1 cellular context compared by ENCODE assay signal in genomic region chr10:3835770-3836169, GRCh38.
A peak's percentile ranks its signal among the peaks of the same experiment; 100 is the strongest.
TF ChIP-seq lines count a peak whose summit lies in the region.

No MANE protein-coding gene starts in this region.

TF ChIP-seq in GM12878, 131 proteins besides CTCF, POLR2A, EP300 and RAD21 (continued from another document):
- TF ChIP-seq, protein P1, sequence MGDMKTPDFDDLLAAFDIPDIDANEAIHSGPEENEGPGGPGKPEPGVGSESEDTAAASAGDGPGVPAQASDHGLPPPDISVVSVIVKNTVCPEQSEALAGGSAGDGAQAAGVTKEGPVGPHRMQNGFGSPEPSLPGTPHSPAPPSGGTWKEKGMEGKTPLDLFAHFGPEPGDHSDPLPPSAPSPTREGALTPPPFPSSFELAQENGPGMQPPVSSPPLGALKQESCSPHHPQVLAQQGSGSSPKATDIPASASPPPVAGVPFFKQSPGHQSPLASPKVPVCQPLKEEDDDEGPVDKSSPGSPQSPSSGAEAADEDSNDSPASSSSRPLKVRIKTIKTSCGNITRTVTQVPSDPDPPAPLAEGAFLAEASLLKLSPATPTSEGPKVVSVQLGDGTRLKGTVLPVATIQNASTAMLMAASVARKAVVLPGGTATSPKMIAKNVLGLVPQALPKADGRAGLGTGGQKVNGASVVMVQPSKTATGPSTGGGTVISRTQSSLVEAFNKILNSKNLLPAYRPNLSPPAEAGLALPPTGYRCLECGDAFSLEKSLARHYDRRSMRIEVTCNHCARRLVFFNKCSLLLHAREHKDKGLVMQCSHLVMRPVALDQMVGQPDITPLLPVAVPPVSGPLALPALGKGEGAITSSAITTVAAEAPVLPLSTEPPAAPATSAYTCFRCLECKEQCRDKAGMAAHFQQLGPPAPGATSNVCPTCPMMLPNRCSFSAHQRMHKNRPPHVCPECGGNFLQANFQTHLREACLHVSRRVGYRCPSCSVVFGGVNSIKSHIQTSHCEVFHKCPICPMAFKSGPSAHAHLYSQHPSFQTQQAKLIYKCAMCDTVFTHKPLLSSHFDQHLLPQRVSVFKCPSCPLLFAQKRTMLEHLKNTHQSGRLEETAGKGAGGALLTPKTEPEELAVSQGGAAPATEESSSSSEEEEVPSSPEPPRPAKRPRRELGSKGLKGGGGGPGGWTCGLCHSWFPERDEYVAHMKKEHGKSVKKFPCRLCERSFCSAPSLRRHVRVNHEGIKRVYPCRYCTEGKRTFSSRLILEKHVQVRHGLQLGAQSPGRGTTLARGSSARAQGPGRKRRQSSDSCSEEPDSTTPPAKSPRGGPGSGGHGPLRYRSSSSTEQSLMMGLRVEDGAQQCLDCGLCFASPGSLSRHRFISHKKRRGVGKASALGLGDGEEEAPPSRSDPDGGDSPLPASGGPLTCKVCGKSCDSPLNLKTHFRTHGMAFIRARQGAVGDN (IDR thresholded peaks at IDR 0.05) = peak; percentile 33; the same call in 1 of the 2 replicates
- TF ChIP-seq MLLT1 (IDR thresholded peaks at IDR 0.05) (peak; percentile 59), ZBTB40 (IDR thresholded peaks at IDR 0.05; ENCODE audit: borderline replicate concordance) (0 out of 2 replicates have a peak, but pooled peaks have one; percentile 26), TBL1XR1 (IDR thresholded peaks at IDR 0.05; ENCODE audit: low read depth, low read length) (0 out of 2 replicates have a peak, but pooled peaks have one; percentile 40), IKZF2 (IDR thresholded peaks at IDR 0.05) (peak in 1 of 2 experiments; percentile 61; a peak in 2 of 4 replicates), SPI1 (IDR thresholded peaks at IDR 0.05; ENCODE audit: borderline replicate concordance, insufficient read depth, low read depth, low read length) (0 out of 2 replicates have a peak, but pooled peaks have one; percentile 22), RCOR1 (conservative IDR thresholded peaks at IDR 0.05; ENCODE audit: low read depth, low read length) (no peak), POLR2AphosphoS5 (IDR thresholded peaks at IDR 0.05; ENCODE audit: low read length) (no peak; the same call in 1 of the 2 replicates), CREM (IDR thresholded peaks at IDR 0.05; ENCODE audit: low read depth) (0 out of 2 replicates have a peak, but pooled peaks have one; percentile 11), EED (IDR thresholded peaks at IDR 0.05; ENCODE audit: low read depth) (peak; percentile 81)
